1 cellular context compared by ENCODE assay signal in genomic region chr14:96254696-96255095, GRCh38.
TF ChIP-seq lines count a peak whose summit lies in the region.

No MANE protein-coding gene starts in this region.

TF ChIP-seq in IMR-90, 13 proteins besides CTCF, POLR2A, EP300 and RAD21 (continued from another document):
- TF ChIP-seq ELK1 (IDR thresholded peaks at IDR 0.05; ENCODE audit: borderline replicate concordance, low read depth, low read length) (no peak), BHLHE40 (IDR thresholded peaks at IDR 0.05; ENCODE audit: low read depth, low read length) (no peak)
